Comparison of ENCODE assay signal across 1 cellular context in the genomic region with DNA sequence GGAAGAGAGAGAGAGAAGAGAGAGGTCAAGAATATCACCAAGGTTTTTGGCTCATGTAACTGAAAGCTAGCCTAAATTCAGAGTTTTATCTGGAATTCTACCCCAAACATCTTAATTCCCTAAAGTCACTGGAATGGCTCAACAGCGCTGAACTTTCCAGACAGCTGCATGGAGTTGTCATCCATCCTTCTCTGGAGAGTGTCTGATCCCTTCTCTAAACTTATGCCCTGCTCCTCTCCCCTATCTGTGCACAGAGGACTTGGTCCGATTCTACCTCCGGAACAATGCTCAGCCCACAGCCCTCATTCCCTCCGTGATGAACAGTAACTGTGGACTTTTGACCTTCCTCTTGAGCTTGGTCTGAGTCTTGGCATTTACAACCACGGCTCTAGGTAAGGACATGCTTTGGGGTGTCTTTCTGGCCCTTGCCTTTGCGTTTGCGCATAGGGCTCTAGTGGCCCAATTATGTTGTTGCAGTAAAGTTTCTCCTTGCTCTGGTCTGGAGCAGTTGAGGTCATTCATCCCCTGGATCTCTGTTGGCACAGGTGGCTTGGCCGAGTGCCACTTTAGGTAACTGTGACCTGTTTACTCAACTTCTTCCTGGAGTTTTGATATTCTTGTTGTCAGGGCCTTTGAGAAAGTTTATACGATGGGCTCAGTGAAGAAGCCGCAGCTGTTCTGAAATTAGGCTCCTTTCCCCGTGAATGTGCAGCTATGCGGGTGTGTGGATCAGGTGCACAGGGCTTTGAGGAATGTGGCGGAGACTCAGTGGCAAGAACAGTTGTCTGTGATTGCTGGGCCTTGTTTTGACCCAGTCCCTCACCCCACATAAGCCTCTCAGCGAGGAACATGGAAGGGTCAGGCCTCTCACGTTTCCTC.
TF ChIP-seq lines count a peak whose summit lies in the region.

No MANE protein-coding gene starts in this region.

TF ChIP-seq in GM23338, 12 proteins besides CTCF, POLR2A, EP300 and RAD21 (continued from another document):
- TF ChIP-seq, protein P1, sequence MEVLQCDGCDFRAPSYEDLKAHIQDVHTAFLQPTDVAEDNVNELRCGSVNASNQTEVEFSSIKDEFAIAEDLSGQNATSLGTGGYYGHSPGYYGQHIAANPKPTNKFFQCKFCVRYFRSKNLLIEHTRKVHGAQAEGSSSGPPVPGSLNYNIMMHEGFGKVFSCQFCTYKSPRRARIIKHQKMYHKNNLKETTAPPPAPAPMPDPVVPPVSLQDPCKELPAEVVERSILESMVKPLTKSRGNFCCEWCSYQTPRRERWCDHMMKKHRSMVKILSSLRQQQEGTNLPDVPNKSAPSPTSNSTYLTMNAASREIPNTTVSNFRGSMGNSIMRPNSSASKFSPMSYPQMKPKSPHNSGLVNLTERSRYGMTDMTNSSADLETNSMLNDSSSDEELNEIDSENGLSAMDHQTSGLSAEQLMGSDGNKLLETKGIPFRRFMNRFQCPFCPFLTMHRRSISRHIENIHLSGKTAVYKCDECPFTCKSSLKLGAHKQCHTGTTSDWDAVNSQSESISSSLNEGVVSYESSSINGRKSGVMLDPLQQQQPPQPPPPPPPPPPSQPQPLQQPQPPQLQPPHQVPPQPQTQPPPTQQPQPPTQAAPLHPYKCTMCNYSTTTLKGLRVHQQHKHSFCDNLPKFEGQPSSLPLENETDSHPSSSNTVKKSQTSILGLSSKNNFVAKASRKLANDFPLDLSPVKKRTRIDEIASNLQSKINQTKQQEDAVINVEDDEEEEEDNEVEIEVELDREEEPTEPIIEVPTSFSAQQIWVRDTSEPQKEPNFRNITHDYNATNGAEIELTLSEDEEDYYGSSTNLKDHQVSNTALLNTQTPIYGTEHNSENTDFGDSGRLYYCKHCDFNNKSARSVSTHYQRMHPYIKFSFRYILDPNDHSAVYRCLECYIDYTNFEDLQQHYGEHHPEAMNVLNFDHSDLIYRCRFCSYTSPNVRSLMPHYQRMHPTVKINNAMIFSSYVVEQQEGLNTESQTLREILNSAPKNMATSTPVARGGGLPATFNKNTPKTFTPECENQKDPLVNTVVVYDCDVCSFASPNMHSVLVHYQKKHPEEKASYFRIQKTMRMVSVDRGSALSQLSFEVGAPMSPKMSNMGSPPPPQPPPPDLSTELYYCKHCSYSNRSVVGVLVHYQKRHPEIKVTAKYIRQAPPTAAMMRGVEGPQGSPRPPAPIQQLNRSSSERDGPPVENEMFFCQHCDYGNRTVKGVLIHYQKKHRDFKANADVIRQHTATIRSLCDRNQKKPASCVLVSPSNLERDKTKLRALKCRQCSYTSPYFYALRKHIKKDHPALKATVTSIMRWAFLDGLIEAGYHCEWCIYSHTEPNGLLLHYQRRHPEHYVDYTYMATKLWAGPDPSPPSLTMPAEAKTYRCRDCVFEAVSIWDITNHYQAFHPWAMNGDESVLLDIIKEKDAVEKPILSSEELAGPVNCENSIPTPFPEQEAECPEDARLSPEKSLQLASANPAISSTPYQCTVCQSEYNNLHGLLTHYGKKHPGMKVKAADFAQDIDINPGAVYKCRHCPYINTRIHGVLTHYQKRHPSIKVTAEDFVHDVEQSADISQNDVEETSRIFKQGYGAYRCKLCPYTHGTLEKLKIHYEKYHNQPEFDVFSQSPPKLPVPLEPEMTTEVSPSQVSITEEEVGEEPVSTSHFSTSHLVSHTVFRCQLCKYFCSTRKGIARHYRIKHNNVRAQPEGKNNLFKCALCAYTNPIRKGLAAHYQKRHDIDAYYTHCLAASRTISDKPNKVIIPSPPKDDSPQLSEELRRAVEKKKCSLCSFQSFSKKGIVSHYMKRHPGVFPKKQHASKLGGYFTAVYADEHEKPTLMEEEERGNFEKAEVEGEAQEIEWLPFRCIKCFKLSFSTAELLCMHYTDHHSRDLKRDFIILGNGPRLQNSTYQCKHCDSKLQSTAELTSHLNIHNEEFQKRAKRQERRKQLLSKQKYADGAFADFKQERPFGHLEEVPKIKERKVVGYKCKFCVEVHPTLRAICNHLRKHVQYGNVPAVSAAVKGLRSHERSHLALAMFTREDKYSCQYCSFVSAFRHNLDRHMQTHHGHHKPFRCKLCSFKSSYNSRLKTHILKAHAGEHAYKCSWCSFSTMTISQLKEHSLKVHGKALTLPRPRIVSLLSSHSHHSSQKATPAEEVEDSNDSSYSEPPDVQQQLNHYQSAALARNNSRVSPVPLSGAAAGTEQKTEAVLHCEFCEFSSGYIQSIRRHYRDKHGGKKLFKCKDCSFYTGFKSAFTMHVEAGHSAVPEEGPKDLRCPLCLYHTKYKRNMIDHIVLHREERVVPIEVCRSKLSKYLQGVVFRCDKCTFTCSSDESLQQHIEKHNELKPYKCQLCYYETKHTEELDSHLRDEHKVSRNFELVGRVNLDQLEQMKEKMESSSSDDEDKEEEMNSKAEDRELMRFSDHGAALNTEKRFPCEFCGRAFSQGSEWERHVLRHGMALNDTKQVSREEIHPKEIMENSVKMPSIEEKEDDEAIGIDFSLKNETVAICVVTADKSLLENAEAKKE (CRISPR knock-in tag; IDR thresholded peaks at IDR 0.05): no peak
- TF ChIP-seq ZNF331 (CRISPR knock-in tag; IDR thresholded peaks at IDR 0.05; ENCODE audit: low read depth): no peak
- no peak for TF ChIP-seq EZH2phosphoT487 (IDR thresholded peaks at IDR 0.05; ENCODE audit: unreplicated experiment)
- TF ChIP-seq EZH2 (IDR thresholded peaks at IDR 0.05; ENCODE audit: low read depth, unreplicated experiment): no peak
- TF ChIP-seq, protein P2, sequence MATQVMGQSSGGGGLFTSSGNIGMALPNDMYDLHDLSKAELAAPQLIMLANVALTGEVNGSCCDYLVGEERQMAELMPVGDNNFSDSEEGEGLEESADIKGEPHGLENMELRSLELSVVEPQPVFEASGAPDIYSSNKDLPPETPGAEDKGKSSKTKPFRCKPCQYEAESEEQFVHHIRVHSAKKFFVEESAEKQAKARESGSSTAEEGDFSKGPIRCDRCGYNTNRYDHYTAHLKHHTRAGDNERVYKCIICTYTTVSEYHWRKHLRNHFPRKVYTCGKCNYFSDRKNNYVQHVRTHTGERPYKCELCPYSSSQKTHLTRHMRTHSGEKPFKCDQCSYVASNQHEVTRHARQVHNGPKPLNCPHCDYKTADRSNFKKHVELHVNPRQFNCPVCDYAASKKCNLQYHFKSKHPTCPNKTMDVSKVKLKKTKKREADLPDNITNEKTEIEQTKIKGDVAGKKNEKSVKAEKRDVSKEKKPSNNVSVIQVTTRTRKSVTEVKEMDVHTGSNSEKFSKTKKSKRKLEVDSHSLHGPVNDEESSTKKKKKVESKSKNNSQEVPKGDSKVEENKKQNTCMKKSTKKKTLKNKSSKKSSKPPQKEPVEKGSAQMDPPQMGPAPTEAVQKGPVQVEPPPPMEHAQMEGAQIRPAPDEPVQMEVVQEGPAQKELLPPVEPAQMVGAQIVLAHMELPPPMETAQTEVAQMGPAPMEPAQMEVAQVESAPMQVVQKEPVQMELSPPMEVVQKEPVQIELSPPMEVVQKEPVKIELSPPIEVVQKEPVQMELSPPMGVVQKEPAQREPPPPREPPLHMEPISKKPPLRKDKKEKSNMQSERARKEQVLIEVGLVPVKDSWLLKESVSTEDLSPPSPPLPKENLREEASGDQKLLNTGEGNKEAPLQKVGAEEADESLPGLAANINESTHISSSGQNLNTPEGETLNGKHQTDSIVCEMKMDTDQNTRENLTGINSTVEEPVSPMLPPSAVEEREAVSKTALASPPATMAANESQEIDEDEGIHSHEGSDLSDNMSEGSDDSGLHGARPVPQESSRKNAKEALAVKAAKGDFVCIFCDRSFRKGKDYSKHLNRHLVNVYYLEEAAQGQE (IDR thresholded peaks at IDR 0.05; ENCODE audit: unreplicated experiment): no peak
